In genomic region chr5:5394378-5394986, GRCh38 we compare ENCODE assay signal across 7 cellular contexts. TPM values are rescaled to one million over a fixed set of nuclear protein-coding genes. Genes with fewer than 3 reads are reported as not detected.
DNase-seq lines count a peak whose midpoint lies in the region; ATAC-seq, FAIRE-seq and TF ChIP-seq lines count a peak whose summit lies in the region.
"Not testable (repeated sequence)": the region's sequence is repeated elsewhere in the genome, so short reads cannot be mapped to it uniquely, and the experiment has no call there.

No MANE protein-coding gene starts in this region.

- TF ChIP-seq POLR2A in Peyer's patch (IDR thresholded peaks at IDR 0.05) = not testable (repeated sequence)

- not testable (repeated sequence) for H3K27me3 Mint-ChIP-seq in astrocyte (ENCODE audit: low read depth, unreplicated experiment)

- H3K4me1 Mint-ChIP-seq in astrocyte (ENCODE audit: low read depth, unreplicated experiment) = not testable (repeated sequence)

- FAIRE-seq in astrocyte (lab: Jason Lieb, UNC) = peak; percentile 29

- not testable (repeated sequence) for H3K36me3 Mint-ChIP-seq in astrocyte (ENCODE audit: low read depth, unreplicated experiment)

- H3K27ac Mint-ChIP-seq in astrocyte (ENCODE audit: unreplicated experiment) = not testable (repeated sequence)

- not testable (repeated sequence) for H3K4me3 ChIP-seq in Peyer's patch; astrocyte (ENCODE audit: insufficient read depth, low read depth, low read length); fibroblast of the aortic adventitia (ENCODE audit: low read depth, low read length); psoas muscle

- H3K36me3 ChIP-seq in Peyer's patch; astrocyte (ENCODE audit: insufficient read depth, low read length); psoas muscle (ENCODE audit: insufficient read depth in 1 of 2, low read depth in 1 of 2): not testable (repeated sequence)

- not testable (repeated sequence) for H3K9me3 ChIP-seq in Peyer's patch; astrocyte (ENCODE audit: insufficient read depth, low read depth, low read length); psoas muscle

- not testable (repeated sequence) for H3K9ac ChIP-seq in astrocyte (ENCODE audit: low read length)

- peak; percentile 97 for ATAC-seq in left lobe of liver
- ATAC-seq in psoas muscle = peak; percentile 90 to 96 (median 94)

- DNase-seq in GM03348 (ENCODE audit: low spot score) (peak; percentile 55), NAMALWA (ENCODE audit: low spot score) (peak; percentile 14), Peyer's patch (peak in 1 of 3 donors; percentile 78), astrocyte (ENCODE audit: low read depth) (peak; percentile 34), fibroblast of the aortic adventitia (ENCODE audit: low read depth) (peak; percentile 65), left lobe of liver (ENCODE audit: low spot score) (peak; percentile 70), psoas muscle (peak; percentile 67 to 81)

- not testable (repeated sequence) for H3K4me3 Mint-ChIP-seq in astrocyte (ENCODE audit: unreplicated experiment)

- WGBS in psoas muscle, 3 donors = 40 to 44% (median 43%) methylated on average over 6 of the region's 6 CpGs

- not testable (repeated sequence) for H4K20me1 ChIP-seq in astrocyte (ENCODE audit: insufficient read depth, low read length)

- H3K79me2 ChIP-seq in astrocyte (ENCODE audit: insufficient read depth, low read length) = not testable (repeated sequence)

- not testable (repeated sequence) for H3K9me3 Mint-ChIP-seq in astrocyte (ENCODE audit: unreplicated experiment)

- intact Hi-C loops in psoas muscle (cut with DNase I) = loop anchor here in 1 of 2 donors (2.0 kb wide), 1 partner anchor 254 kb away; the partner anchor contains the start of gene ADAMTS16

- not testable (repeated sequence) for H3K27me3 ChIP-seq in Peyer's patch; astrocyte (ENCODE audit: insufficient read depth, low read length); psoas muscle (ENCODE audit: insufficient read depth in 3 of 3, low read length in 2 of 3)

- not testable (repeated sequence) for H3K4me1 ChIP-seq in Peyer's patch; astrocyte (ENCODE audit: insufficient read depth, low read length); psoas muscle

- not testable (repeated sequence) for H3K27ac ChIP-seq in Peyer's patch; astrocyte (ENCODE audit: low read depth, low read length); psoas muscle

- H3K4me2 ChIP-seq in astrocyte (ENCODE audit: low read length) = not testable (repeated sequence)

- not testable (repeated sequence) for H2AFZ ChIP-seq in astrocyte (ENCODE audit: low read depth, low read length)

- TF ChIP-seq CTCF in Peyer's patch (IDR thresholded peaks at IDR 0.05) = peak in 4 of 6 experiments; percentile 25 to 52 (median 47)
- TF ChIP-seq CTCF in astrocyte (IDR thresholded peaks at IDR 0.05; ENCODE audit: insufficient read depth, low read depth, low read length) = peak; percentile 55
- TF ChIP-seq CTCF in fibroblast of the aortic adventitia (IDR thresholded peaks at IDR 0.05; ENCODE audit: insufficient read depth, low read length) = peak; percentile 64
- peak; percentile 72 for TF ChIP-seq CTCF in psoas muscle (IDR thresholded peaks at IDR 0.05)

RNA-seq across cellular contexts. Expression of gene ICE1, which starts 28.0 kb away (rescaled TPM):
- total RNA-seq in Peyer's patch = 10 to 100 TPM; 21.8 to 55.3 (median 24.9) TPM
- 40.3 and 44.8 TPM in 2 replicates for total RNA-seq in astrocyte
- 28.9 and 34.6 TPM in 2 replicates for total RNA-seq in fibroblast of the aortic adventitia (ENCODE audit: low replicate concordance)
- total RNA-seq in left lobe of liver = 8.7 TPM
- total RNA-seq in psoas muscle = 10 to 100 TPM; 25.2 to 33.6 (median 29.6) TPM
- polyA plus RNA-seq in psoas muscle = 10 to 100 TPM in 2 of 3 donors, 1 to 10 TPM in 1; 9.9 to 26.4 (median 15.7) TPM
